Comparison of ENCODE assay signal across 10 cellular contexts in genomic region chr5:157511656-157512644, GRCh38. TPM values are rescaled to one million over a fixed set of nuclear protein-coding genes. Genes with fewer than 3 reads are reported as not detected.
A peak's percentile ranks its signal among the peaks of the same experiment; 100 is the strongest.
DNase-seq lines count a peak whose midpoint lies in the region; ATAC-seq and TF ChIP-seq lines count a peak whose summit lies in the region.
"Had no signal": no experiment of that assay in that cellular context is flagged by ENCODE, and none has a peak within 500 bp of the region (broad histone marks: within the 10 kb centered on the region; RNA-seq: fewer than 3 reads in every experiment).

No MANE protein-coding gene starts in this region.

- ATAC-seq in activated T-helper 17 cell treated with anti-CD3 and anti-CD28 coated beads, Interleukin-2, amount 50 U/mL, for 72 hours (replicated peaks) = peak; percentile 81
- ATAC-seq in Right ventricle myocardium inferior (peak; percentile 96), psoas muscle (peak; percentile 87 to 93 (median 92)), HG03097 (IDR thresholded peaks at IDR 0.05; ENCODE audit: low FRiP score, unreplicated experiment) (no peak)
- ATAC-seq: GM12878 had no signal

- no peaks in the 10 kb centered on the region for H3K9me3 Mint-ChIP-seq in activated T-helper 17 cell treated with anti-CD3 and anti-CD28 coated beads, Interleukin-2, amount 50 U/mL, for 72 hours
- H3K9me3 Mint-ChIP-seq: activated naive CD4-positive, alpha-beta T cell treated with anti-CD3 and anti-CD28 coated beads, Interleukin-2, amount 50 U/mL, for 24 hours had no signal

- peak; percentile 96 for DNase-seq in AG08395 (ENCODE audit: low spot score)
- DNase-seq in KBM-7 = peak; percentile 3
- peak; percentile 95 for DNase-seq in Right ventricle myocardium inferior (ENCODE audit: missing footprints)
- peak; percentile 92 to 94 for DNase-seq in psoas muscle
- no peak for DNase-seq in UCSD-AML1 (lab: John Stamatoyannopoulos, UW; ENCODE audit: unreplicated experiment)
- no peak for DNase-seq in SHP77 treated with DMSO at 0.1 percent for 48 hours (lab: John Stamatoyannopoulos, UW)

- intact Hi-C loops in Right ventricle myocardium inferior (cut with DNase I) (loop anchor here (1.0 kb wide), 1 partner anchor 50 kb away; no protein-coding TSS in a partner anchor), psoas muscle (cut with DNase I) (loop anchor here in 1 of 2 donors (5.0 kb wide), 1 partner anchor 50 kb away; no protein-coding TSS in a partner anchor)

- H3K27me3 ChIP-seq in psoas muscle (ENCODE audit: insufficient read depth in 3 of 3, low read length in 2 of 3) = no peaks in the 10 kb centered on the region

- peak overlapping the region; percentile 53 for H3K27ac ChIP-seq in psoas muscle

- no peak for TF ChIP-seq CTCF in psoas muscle (IDR thresholded peaks at IDR 0.05)

- peaks cover 34% of the 10 kb centered on the region for H3K4me1 Mint-ChIP-seq in activated T-helper 17 cell treated with anti-CD3 and anti-CD28 coated beads, Interleukin-2, amount 50 U/mL, for 72 hours
- H3K4me1 Mint-ChIP-seq: activated naive CD4-positive, alpha-beta T cell treated with anti-CD3 and anti-CD28 coated beads, Interleukin-2, amount 50 U/mL, for 24 hours had no signal

- peak overlapping the region; percentile 35 for H3K27ac Mint-ChIP-seq in activated T-helper 17 cell treated with anti-CD3 and anti-CD28 coated beads, Interleukin-2, amount 50 U/mL, for 72 hours
- H3K27ac Mint-ChIP-seq: activated naive CD4-positive, alpha-beta T cell treated with anti-CD3 and anti-CD28 coated beads, Interleukin-2, amount 50 U/mL, for 24 hours had no signal

- peaks cover 100% of the 10 kb centered on the region for H3K36me3 Mint-ChIP-seq in activated T-helper 17 cell treated with anti-CD3 and anti-CD28 coated beads, Interleukin-2, amount 50 U/mL, for 72 hours (ENCODE audit: low read depth)
- H3K36me3 Mint-ChIP-seq: activated naive CD4-positive, alpha-beta T cell treated with anti-CD3 and anti-CD28 coated beads, Interleukin-2, amount 50 U/mL, for 24 hours had no signal

- H3K4me3 ChIP-seq in psoas muscle = no peak overlapping the region
- H3K4me3 ChIP-seq: GM12878 had no signal

- peaks cover 25% of the 10 kb centered on the region for H3K4me1 ChIP-seq in psoas muscle

- peak overlapping the region; percentile 32 for H3K4me3 Mint-ChIP-seq in activated T-helper 17 cell treated with anti-CD3 and anti-CD28 coated beads, Interleukin-2, amount 50 U/mL, for 72 hours
- H3K4me3 Mint-ChIP-seq: activated naive CD4-positive, alpha-beta T cell treated with anti-CD3 and anti-CD28 coated beads, Interleukin-2, amount 50 U/mL, for 24 hours had no signal

- H3K36me3 ChIP-seq in psoas muscle (ENCODE audit: insufficient read depth in 1 of 2, low read depth in 1 of 2) = peaks cover 0 to 11% of the 10 kb centered on the region in 2 donors

- H3K27me3 Mint-ChIP-seq in activated T-helper 17 cell treated with anti-CD3 and anti-CD28 coated beads, Interleukin-2, amount 50 U/mL, for 72 hours = no peaks in the 10 kb centered on the region
- H3K27me3 Mint-ChIP-seq: activated naive CD4-positive, alpha-beta T cell treated with anti-CD3 and anti-CD28 coated beads, Interleukin-2, amount 50 U/mL, for 24 hours had no signal

- H3K9me3 ChIP-seq in psoas muscle = no peaks in the 10 kb centered on the region

- in situ Hi-C loops in KBM-7 (cut with MboI; ENCODE audit: low pct_unique_long_range_greater_than_20kb, low sequenced_read_pairs) = no loop called here

- WGBS in psoas muscle, 3 donors = 23 to 33% (median 27%) methylated on average over 9 of the region's 9 CpGs

RNA-seq across cellular contexts. Expression of gene NIPAL4, which starts 51.9 kb away (rescaled TPM):
- total RNA-seq in activated T-helper 17 cell treated with anti-CD3 and anti-CD28 coated beads, Interleukin-2, amount 50 U/mL, for 72 hours = under 1 TPM; 0.65 to 0.90 TPM
- total RNA-seq in Right ventricle myocardium inferior (not detected), psoas muscle (under 1 TPM; 0.34 to 0.50 (median 0.38) TPM)
- under 1 TPM; 0.03 to 0.18 (median 0.13) TPM for polyA plus RNA-seq in psoas muscle

Comparison
In these comparisons a context has a peak if more than half of its experiments do, and no peak if none do; other contexts are left out.
1. DNase-seq: peak in AG08395 (single experiment), KBM-7 (single experiment), Right ventricle myocardium inferior (single experiment) and psoas muscle (2 of 2); none in UCSD-AML1 (single experiment) and SHP77 treated with DMSO at 0.1 percent for 48 hours (single experiment).